1 cellular context compared by ENCODE assay signal in the genomic region with DNA sequence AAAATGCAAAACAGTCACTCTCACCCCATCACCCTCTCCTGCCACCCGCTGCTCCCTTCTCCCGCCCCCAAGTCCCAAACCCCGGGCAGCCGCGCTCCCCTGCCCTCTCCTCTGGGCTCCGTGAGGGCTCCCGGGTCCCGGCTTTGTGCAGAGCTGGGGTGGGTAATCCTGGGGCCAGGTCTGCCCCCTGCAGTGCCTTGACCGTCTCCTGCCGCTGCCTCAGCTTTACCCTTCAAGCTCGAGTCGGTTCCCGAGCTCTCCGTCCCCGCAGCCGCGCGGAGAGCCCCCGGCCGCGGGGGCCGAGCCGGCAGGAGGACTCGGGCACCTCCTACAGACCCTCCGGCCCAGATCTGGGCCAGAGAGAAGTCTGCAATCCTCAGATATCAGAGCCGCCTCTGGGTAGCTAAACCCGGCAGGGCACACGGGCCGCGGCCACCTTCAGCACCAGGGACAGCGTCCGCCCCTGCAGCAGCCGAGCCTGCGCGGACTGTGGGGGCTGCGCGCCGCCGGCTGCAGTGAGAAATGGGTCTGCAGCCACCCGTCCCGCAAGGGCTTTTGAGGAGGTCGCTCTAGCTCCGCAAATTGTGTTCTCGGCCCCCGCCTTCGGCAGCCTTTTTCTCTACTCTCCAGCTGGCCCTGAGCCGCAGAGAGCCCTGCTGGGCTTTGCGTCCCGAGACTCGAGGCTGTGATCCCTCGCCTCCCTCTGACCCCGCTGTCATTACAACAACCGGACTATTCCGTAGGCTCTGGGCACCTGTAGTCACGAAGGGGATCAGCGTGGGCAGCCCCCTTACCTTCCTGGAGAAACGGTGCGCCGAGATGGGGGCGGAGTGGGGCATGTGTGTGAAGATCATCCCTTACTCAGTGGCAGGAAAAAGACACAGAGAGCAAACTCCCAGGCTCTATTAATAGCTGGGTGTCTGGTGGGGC.
TF ChIP-seq lines count a peak whose summit lies in the region.

No MANE protein-coding gene starts in this region.

TF ChIP-seq in HEK293, 187 proteins besides CTCF, POLR2A, EP300 and RAD21 (continued from another document and continues in another):
- TF ChIP-seq, protein P1, sequence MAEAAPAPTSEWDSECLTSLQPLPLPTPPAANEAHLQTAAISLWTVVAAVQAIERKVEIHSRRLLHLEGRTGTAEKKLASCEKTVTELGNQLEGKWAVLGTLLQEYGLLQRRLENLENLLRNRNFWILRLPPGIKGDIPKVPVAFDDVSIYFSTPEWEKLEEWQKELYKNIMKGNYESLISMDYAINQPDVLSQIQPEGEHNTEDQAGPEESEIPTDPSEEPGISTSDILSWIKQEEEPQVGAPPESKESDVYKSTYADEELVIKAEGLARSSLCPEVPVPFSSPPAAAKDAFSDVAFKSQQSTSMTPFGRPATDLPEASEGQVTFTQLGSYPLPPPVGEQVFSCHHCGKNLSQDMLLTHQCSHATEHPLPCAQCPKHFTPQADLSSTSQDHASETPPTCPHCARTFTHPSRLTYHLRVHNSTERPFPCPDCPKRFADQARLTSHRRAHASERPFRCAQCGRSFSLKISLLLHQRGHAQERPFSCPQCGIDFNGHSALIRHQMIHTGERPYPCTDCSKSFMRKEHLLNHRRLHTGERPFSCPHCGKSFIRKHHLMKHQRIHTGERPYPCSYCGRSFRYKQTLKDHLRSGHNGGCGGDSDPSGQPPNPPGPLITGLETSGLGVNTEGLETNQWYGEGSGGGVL (tag by site-specific recombination; IDR thresholded peaks at IDR 0.05): 0 out of 2 replicates have a peak, but pooled peaks have one; percentile 7
- TF ChIP-seq ZNF175 (tag by site-specific recombination; IDR thresholded peaks at IDR 0.05) (no peak), ZNF600 (tag by site-specific recombination; IDR thresholded peaks at IDR 0.05) (peak; percentile 57), ZNF530 (tag by site-specific recombination; IDR thresholded peaks at IDR 0.05; ENCODE audit: low read depth) (no peak), ZNF48 (tag by site-specific recombination; IDR thresholded peaks at IDR 0.05) (no peak), ZNF658 (tag by site-specific recombination; IDR thresholded peaks at IDR 0.05) (no peak), ZNF16 (tag by site-specific recombination; IDR thresholded peaks at IDR 0.05; ENCODE audit: low read depth) (no peak), SP7 (tag by site-specific recombination; IDR thresholded peaks at IDR 0.05) (0 out of 2 replicates have a peak, but pooled peaks have one; percentile 17), ZNF169 (tag by site-specific recombination; IDR thresholded peaks at IDR 0.05) (no peak), ZFHX2 (tag by site-specific recombination; conservative IDR thresholded peaks at IDR 0.05) (peak; percentile 66), OVOL3 (tag by site-specific recombination; IDR thresholded peaks at IDR 0.05) (no peak), OSR2 (tag by site-specific recombination; IDR thresholded peaks at IDR 0.05) (no peak), ZNF792 (tag by site-specific recombination; IDR thresholded peaks at IDR 0.05) (no peak), KLF9 (tag by site-specific recombination; IDR thresholded peaks at IDR 0.05; ENCODE audit: low read depth) (no peak), ZNF140 (tag by site-specific recombination; IDR thresholded peaks at IDR 0.05) (no peak), ZNF335 (tag by site-specific recombination; conservative IDR thresholded peaks at IDR 0.05) (peak; percentile 83), ZNF791 (tag by site-specific recombination; IDR thresholded peaks at IDR 0.05) (no peak), ZNF777 (tag by site-specific recombination; IDR thresholded peaks at IDR 0.05; ENCODE audit: borderline replicate concordance) (0 out of 2 replicates have a peak, but pooled peaks have one; percentile 5), GLI2 (tag by site-specific recombination; IDR thresholded peaks at IDR 0.05; ENCODE audit: borderline replicate concordance, low read depth) (no peak), GLIS1 (tag by site-specific recombination; IDR thresholded peaks at IDR 0.05) (peak; percentile 82), ZNF664 (tag by site-specific recombination; IDR thresholded peaks at IDR 0.05) (no peak), MYNN (tag by site-specific recombination; IDR thresholded peaks at IDR 0.05; ENCODE audit: borderline replicate concordance) (no peak), ZFP37 (tag by site-specific recombination; IDR thresholded peaks at IDR 0.05) (no peak), GLIS2 (tag by site-specific recombination; IDR thresholded peaks at IDR 0.05) (peak; percentile 78), SCRT2 (tag by site-specific recombination; IDR thresholded peaks at IDR 0.05) (no peak), ZNF776 (tag by site-specific recombination; IDR thresholded peaks at IDR 0.05; ENCODE audit: borderline replicate concordance) (no peak), ZNF121 (tag by site-specific recombination; IDR thresholded peaks at IDR 0.05) (no peak), KLF8 (tag by site-specific recombination; IDR thresholded peaks at IDR 0.05) (no peak), WT1 (tag by site-specific recombination; IDR thresholded peaks at IDR 0.05) (no peak), ZNF2 (tag by site-specific recombination; IDR thresholded peaks at IDR 0.05) (no peak), EGR2 (tag by site-specific recombination; IDR thresholded peaks at IDR 0.05; ENCODE audit: low read depth) (peak; percentile 39), ZNF501 (tag by site-specific recombination; IDR thresholded peaks at IDR 0.05) (no peak), ZNF571 (tag by site-specific recombination; IDR thresholded peaks at IDR 0.05) (no peak), ZNF670 (tag by site-specific recombination; IDR thresholded peaks at IDR 0.05; ENCODE audit: low read depth) (no peak), ZNF416 (tag by site-specific recombination; IDR thresholded peaks at IDR 0.05) (no peak), ZNF404 (tag by site-specific recombination; IDR thresholded peaks at IDR 0.05) (no peak)
- TF ChIP-seq, protein P2, sequence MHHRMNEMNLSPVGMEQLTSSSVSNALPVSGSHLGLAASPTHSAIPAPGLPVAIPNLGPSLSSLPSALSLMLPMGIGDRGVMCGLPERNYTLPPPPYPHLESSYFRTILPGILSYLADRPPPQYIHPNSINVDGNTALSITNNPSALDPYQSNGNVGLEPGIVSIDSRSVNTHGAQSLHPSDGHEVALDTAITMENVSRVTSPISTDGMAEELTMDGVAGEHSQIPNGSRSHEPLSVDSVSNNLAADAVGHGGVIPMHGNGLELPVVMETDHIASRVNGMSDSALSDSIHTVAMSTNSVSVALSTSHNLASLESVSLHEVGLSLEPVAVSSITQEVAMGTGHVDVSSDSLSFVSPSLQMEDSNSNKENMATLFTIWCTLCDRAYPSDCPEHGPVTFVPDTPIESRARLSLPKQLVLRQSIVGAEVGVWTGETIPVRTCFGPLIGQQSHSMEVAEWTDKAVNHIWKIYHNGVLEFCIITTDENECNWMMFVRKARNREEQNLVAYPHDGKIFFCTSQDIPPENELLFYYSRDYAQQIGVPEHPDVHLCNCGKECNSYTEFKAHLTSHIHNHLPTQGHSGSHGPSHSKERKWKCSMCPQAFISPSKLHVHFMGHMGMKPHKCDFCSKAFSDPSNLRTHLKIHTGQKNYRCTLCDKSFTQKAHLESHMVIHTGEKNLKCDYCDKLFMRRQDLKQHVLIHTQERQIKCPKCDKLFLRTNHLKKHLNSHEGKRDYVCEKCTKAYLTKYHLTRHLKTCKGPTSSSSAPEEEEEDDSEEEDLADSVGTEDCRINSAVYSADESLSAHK (tag by site-specific recombination; IDR thresholded peaks at IDR 0.05): no peak
- TF ChIP-seq, protein P3, sequence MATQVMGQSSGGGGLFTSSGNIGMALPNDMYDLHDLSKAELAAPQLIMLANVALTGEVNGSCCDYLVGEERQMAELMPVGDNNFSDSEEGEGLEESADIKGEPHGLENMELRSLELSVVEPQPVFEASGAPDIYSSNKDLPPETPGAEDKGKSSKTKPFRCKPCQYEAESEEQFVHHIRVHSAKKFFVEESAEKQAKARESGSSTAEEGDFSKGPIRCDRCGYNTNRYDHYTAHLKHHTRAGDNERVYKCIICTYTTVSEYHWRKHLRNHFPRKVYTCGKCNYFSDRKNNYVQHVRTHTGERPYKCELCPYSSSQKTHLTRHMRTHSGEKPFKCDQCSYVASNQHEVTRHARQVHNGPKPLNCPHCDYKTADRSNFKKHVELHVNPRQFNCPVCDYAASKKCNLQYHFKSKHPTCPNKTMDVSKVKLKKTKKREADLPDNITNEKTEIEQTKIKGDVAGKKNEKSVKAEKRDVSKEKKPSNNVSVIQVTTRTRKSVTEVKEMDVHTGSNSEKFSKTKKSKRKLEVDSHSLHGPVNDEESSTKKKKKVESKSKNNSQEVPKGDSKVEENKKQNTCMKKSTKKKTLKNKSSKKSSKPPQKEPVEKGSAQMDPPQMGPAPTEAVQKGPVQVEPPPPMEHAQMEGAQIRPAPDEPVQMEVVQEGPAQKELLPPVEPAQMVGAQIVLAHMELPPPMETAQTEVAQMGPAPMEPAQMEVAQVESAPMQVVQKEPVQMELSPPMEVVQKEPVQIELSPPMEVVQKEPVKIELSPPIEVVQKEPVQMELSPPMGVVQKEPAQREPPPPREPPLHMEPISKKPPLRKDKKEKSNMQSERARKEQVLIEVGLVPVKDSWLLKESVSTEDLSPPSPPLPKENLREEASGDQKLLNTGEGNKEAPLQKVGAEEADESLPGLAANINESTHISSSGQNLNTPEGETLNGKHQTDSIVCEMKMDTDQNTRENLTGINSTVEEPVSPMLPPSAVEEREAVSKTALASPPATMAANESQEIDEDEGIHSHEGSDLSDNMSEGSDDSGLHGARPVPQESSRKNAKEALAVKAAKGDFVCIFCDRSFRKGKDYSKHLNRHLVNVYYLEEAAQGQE (tag by site-specific recombination; IDR thresholded peaks at IDR 0.05): peak; percentile 99
- TF ChIP-seq, protein P4, sequence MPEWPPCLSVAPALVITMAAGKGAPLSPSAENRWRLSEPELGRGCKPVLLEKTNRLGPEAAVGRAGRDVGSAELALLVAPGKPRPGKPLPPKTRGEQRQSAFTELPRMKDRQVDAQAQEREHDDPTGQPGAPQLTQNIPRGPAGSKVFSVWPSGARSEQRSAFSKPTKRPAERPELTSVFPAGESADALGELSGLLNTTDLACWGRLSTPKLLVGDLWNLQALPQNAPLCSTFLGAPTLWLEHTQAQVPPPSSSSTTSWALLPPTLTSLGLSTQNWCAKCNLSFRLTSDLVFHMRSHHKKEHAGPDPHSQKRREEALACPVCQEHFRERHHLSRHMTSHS (tag by site-specific recombination; IDR thresholded peaks at IDR 0.05): no peak
- TF ChIP-seq, protein P5, sequence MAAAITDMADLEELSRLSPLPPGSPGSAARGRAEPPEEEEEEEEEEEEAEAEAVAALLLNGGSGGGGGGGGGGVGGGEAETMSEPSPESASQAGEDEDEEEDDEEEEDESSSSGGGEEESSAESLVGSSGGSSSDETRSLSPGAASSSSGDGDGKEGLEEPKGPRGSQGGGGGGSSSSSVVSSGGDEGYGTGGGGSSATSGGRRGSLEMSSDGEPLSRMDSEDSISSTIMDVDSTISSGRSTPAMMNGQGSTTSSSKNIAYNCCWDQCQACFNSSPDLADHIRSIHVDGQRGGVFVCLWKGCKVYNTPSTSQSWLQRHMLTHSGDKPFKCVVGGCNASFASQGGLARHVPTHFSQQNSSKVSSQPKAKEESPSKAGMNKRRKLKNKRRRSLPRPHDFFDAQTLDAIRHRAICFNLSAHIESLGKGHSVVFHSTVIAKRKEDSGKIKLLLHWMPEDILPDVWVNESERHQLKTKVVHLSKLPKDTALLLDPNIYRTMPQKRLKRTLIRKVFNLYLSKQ (tag by site-specific recombination; IDR thresholded peaks at IDR 0.05; ENCODE audit: borderline replicate concordance): no peak
- TF ChIP-seq, protein P6, sequence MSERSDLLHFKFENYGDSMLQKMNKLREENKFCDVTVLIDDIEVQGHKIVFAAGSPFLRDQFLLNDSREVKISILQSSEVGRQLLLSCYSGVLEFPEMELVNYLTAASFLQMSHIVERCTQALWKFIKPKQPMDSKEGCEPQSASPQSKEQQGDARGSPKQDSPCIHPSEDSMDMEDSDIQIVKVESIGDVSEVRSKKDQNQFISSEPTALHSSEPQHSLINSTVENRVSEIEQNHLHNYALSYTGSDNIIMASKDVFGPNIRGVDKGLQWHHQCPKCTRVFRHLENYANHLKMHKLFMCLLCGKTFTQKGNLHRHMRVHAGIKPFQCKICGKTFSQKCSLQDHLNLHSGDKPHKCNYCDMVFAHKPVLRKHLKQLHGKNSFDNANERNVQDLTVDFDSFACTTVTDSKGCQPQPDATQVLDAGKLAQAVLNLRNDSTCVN (tag by site-specific recombination; optimal IDR thresholded peaks at IDR 0.05): peak; percentile 83
- TF ChIP-seq, protein P7, sequence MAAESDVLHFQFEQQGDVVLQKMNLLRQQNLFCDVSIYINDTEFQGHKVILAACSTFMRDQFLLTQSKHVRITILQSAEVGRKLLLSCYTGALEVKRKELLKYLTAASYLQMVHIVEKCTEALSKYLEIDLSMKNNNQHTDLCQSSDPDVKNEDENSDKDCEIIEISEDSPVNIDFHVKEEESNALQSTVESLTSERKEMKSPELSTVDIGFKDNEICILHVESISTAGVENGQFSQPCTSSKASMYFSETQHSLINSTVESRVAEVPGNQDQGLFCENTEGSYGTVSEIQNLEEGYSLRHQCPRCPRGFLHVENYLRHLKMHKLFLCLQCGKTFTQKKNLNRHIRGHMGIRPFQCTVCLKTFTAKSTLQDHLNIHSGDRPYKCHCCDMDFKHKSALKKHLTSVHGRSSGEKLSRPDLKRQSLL (tag by site-specific recombination; IDR thresholded peaks at IDR 0.05): no peak
- TF ChIP-seq, protein P8, sequence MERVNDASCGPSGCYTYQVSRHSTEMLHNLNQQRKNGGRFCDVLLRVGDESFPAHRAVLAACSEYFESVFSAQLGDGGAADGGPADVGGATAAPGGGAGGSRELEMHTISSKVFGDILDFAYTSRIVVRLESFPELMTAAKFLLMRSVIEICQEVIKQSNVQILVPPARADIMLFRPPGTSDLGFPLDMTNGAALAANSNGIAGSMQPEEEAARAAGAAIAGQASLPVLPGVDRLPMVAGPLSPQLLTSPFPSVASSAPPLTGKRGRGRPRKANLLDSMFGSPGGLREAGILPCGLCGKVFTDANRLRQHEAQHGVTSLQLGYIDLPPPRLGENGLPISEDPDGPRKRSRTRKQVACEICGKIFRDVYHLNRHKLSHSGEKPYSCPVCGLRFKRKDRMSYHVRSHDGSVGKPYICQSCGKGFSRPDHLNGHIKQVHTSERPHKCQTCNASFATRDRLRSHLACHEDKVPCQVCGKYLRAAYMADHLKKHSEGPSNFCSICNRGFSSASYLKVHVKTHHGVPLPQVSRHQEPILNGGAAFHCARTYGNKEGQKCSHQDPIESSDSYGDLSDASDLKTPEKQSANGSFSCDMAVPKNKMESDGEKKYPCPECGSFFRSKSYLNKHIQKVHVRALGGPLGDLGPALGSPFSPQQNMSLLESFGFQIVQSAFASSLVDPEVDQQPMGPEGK (tag by site-specific recombination; IDR thresholded peaks at IDR 0.05): peak; percentile 68
- TF ChIP-seq, protein P9, sequence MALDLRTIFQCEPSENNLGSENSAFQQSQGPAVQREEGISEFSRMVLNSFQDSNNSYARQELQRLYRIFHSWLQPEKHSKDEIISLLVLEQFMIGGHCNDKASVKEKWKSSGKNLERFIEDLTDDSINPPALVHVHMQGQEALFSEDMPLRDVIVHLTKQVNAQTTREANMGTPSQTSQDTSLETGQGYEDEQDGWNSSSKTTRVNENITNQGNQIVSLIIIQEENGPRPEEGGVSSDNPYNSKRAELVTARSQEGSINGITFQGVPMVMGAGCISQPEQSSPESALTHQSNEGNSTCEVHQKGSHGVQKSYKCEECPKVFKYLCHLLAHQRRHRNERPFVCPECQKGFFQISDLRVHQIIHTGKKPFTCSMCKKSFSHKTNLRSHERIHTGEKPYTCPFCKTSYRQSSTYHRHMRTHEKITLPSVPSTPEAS (tag by site-specific recombination; IDR thresholded peaks at IDR 0.05): peak; percentile 67; the same call in 1 of the 2 replicates
